In the genomic region with DNA sequence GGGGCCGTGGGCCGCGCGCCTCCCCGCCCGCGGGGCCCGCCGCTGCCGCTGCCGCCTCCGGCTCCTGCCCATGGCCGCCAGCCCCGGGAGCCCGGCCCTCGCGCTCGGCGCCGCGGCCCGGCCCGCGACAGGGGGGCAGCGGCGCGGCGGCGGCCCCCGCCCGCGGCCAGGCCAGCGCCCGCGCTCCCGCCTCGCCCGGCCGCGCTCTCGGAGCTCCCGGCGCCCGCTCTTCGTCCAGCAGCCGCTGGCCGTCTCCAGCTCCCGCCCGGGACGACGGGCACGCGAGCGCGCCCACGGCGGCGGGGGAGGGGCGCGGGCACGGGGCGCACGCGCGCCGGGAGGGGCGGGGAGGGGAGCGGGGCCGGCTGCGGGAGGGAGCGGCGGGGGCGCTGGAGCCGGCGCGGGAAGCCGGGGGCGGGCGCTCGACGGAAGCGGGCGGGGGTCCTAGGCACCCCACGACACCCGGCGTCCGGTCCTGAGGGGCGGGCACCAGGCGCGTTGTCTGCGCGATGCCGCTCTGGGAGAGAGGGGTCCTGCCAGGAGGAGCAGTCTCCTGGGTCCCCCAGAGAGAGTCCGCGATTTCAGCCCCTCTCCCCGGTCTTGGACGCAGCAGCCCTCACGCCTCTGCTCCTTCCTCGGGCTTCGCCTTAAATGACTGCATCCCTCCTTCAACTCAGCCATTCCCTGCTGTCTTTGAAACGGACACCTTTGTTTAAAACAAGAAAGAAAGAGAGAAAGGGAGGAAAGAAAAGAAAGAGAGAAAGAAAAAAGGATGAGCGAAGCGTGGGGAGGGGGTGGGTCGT, we compare ENCODE assay signal across 10 cellular contexts. TPM values are rescaled to one million over a fixed set of nuclear protein-coding genes. Genes with fewer than 3 reads are reported as not detected.
DNase-seq lines count a peak whose midpoint lies in the region; ATAC-seq and TF ChIP-seq lines count a peak whose summit lies in the region.
"Had no signal": no experiment of that assay in that cellular context is flagged by ENCODE, and none has a peak within 500 bp of the region (broad histone marks: within the 10 kb centered on the region; RNA-seq: fewer than 3 reads in every experiment).

No MANE protein-coding gene starts in this region.

- WGBS in HUES64, result under 1% methylated on average over 97 of the region's 104 CpGs
- 0% methylated on average over 1 of the region's 104 CpGs; no CpG with 5 or more reads in 1 of the 2 donors for WGBS in gastroesophageal sphincter (ENCODE audit: low coverage in 1 of 2), 2 donors
- 44% methylated on average over 8 of the region's 104 CpGs for WGBS in smooth muscle cell (ENCODE audit: low lambda C conversion rate)

- H3K27me3 ChIP-seq in HUES64 (ENCODE audit: insufficient read depth, low read length) (peaks cover 39% of the 10 kb centered on the region; the same call in 1 of the 2 replicates), gastroesophageal sphincter (no peaks in the 10 kb centered on the region), smooth muscle cell (ENCODE audit: low read depth) (peaks cover 5% of the 10 kb centered on the region), brain microvascular endothelial cell (replicated peaks) (peaks cover 22% of the 10 kb centered on the region)

- no peak overlapping the region for H3K27ac Mint-ChIP-seq in activated CD8-positive, alpha-beta T cell treated with anti-CD3 and anti-CD28 coated beads for 36 hours
- H3K27ac Mint-ChIP-seq in activated CD8-positive, alpha-beta T cell treated with anti-CD3 and anti-CD28 coated beads, Interleukin-2, amount 10 ng/mL, durations not matched to agents 7 days and 5 days, result no peak overlapping the region
- no peak overlapping the region for H3K27ac Mint-ChIP-seq in activated CD8-positive, alpha-beta memory T cell treated with anti-CD3 and anti-CD28 coated beads, Interleukin-2, amount 10 ng/mL, durations not matched to agents 7 days and 5 days

- H3F3A ChIP-seq in smooth muscle cell (ENCODE audit: low read depth), result no peaks in the 10 kb centered on the region

- intact Hi-C loops in activated CD8-positive, alpha-beta T cell treated with anti-CD3 and anti-CD28 coated beads for 36 hours (cut with micrococcal nuclease), result no loop called here

- H3K4me3 Mint-ChIP-seq in activated CD8-positive, alpha-beta T cell treated with anti-CD3 and anti-CD28 coated beads for 36 hours, result no peak overlapping the region
- no peak overlapping the region for H3K4me3 Mint-ChIP-seq in activated CD8-positive, alpha-beta T cell treated with anti-CD3 and anti-CD28 coated beads, Interleukin-2, amount 10 ng/mL, durations not matched to agents 7 days and 5 days
- H3K4me3 Mint-ChIP-seq in activated CD8-positive, alpha-beta memory T cell treated with anti-CD3 and anti-CD28 coated beads, Interleukin-2, amount 10 ng/mL, durations not matched to agents 7 days and 5 days, result no peak overlapping the region

- no peak for TF ChIP-seq EP300 in gastroesophageal sphincter (IDR thresholded peaks at IDR 0.05)

- peak overlapping the region; percentile 46; the same call in 1 of the 2 replicates for H3K27ac ChIP-seq in HUES64 (ENCODE audit: low read depth, low read length)
- peak overlapping the region in 1 of 4 donors; percentile 37 for H3K27ac ChIP-seq in gastroesophageal sphincter
- H3K27ac ChIP-seq in smooth muscle cell (ENCODE audit: low read depth), result no peak overlapping the region
- H3K27ac ChIP-seq in brain microvascular endothelial cell, result no peak overlapping the region
- H3K27ac ChIP-seq: pancreas had no signal

- H3K79me2 ChIP-seq in smooth muscle cell (ENCODE audit: low read depth), result no peaks in the 10 kb centered on the region

- peaks cover 5% of the 10 kb centered on the region for H3K27me3 Mint-ChIP-seq in activated CD8-positive, alpha-beta T cell treated with anti-CD3 and anti-CD28 coated beads for 36 hours
- H3K27me3 Mint-ChIP-seq in activated CD8-positive, alpha-beta T cell treated with anti-CD3 and anti-CD28 coated beads, Interleukin-2, amount 10 ng/mL, durations not matched to agents 7 days and 5 days (ENCODE audit: low read depth), result peaks cover 31% of the 10 kb centered on the region
- peaks cover 37% of the 10 kb centered on the region for H3K27me3 Mint-ChIP-seq in activated CD8-positive, alpha-beta memory T cell treated with anti-CD3 and anti-CD28 coated beads, Interleukin-2, amount 10 ng/mL, durations not matched to agents 7 days and 5 days

- TF ChIP-seq CTCF in activated CD8-positive, alpha-beta T cell treated with anti-CD3 and anti-CD28 coated beads for 36 hours (IDR thresholded peaks at IDR 0.05), result no peak
- TF ChIP-seq CTCF in gastroesophageal sphincter (IDR thresholded peaks at IDR 0.05), result no peak
- no peak for TF ChIP-seq CTCF in smooth muscle cell (IDR thresholded peaks at IDR 0.05; ENCODE audit: borderline replicate concordance, insufficient read depth, poor library complexity, severe bottlenecking)
- TF ChIP-seq CTCF in brain microvascular endothelial cell (IDR thresholded peaks at IDR 0.05; ENCODE audit: low read depth, low read length, missing control alignments), result no peak

- in situ Hi-C loops in brain microvascular endothelial cell (cut with HindIII; ENCODE audit: low pct_ligation_motif_present, low sequenced_read_pairs), result no loop called here

- H3K9ac ChIP-seq in HUES64 (ENCODE audit: low read depth, low read length), result no peak overlapping the region
- no peak overlapping the region for H3K9ac ChIP-seq in smooth muscle cell (ENCODE audit: low read depth)

- H3K36me3 Mint-ChIP-seq in activated CD8-positive, alpha-beta T cell treated with anti-CD3 and anti-CD28 coated beads for 36 hours (ENCODE audit: low read depth), result no peaks in the 10 kb centered on the region
- no peaks in the 10 kb centered on the region for H3K36me3 Mint-ChIP-seq in activated CD8-positive, alpha-beta T cell treated with anti-CD3 and anti-CD28 coated beads, Interleukin-2, amount 10 ng/mL, durations not matched to agents 7 days and 5 days (ENCODE audit: low read depth)
- H3K36me3 Mint-ChIP-seq in activated CD8-positive, alpha-beta memory T cell treated with anti-CD3 and anti-CD28 coated beads, Interleukin-2, amount 10 ng/mL, durations not matched to agents 7 days and 5 days, result no peaks in the 10 kb centered on the region

- no peak overlapping the region for H3K4me2 ChIP-seq in smooth muscle cell

- POLR2A ChIA-PET in activated CD8-positive, alpha-beta T cell treated with anti-CD3 and anti-CD28 coated beads for 36 hours (lab: Charles Lee), result no interaction called here
- POLR2A ChIA-PET in activated CD8-positive, alpha-beta T cell treated with anti-CD3 and anti-CD28 coated beads, Interleukin-2, amount 10 ng/mL, durations not matched to agents 7 days and 5 days (lab: Charles Lee), result no interaction called here

- CTCF ChIA-PET in activated CD8-positive, alpha-beta T cell treated with anti-CD3 and anti-CD28 coated beads for 36 hours (lab: Charles Lee), result no interaction called here
- CTCF ChIA-PET in activated CD8-positive, alpha-beta T cell treated with anti-CD3 and anti-CD28 coated beads, Interleukin-2, amount 10 ng/mL, durations not matched to agents 7 days and 5 days (lab: Charles Lee), result no interaction called here
- CTCF ChIA-PET in activated CD8-positive, alpha-beta memory T cell treated with anti-CD3 and anti-CD28 coated beads, Interleukin-2, amount 10 ng/mL, durations not matched to agents 7 days and 5 days (lab: Charles Lee), result no interaction called here

- DNase-seq in activated CD8-positive, alpha-beta T cell treated with anti-CD3 and anti-CD28 coated beads for 36 hours, result no peak
- DNase-seq in activated CD8-positive, alpha-beta T cell treated with anti-CD3 and anti-CD28 coated beads, Interleukin-2, amount 10 ng/mL, durations not matched to agents 7 days and 5 days, result no peak
- no peak for DNase-seq in smooth muscle cell (lab: John Stamatoyannopoulos, UW; ENCODE audit: unreplicated experiment)
- DNase-seq in activated CD8-positive, alpha-beta memory T cell treated with anti-CD3 and anti-CD28 coated beads, Interleukin-2, amount 10 ng/mL, durations not matched to agents 7 days and 5 days, result no peak
- DNase-seq in brain microvascular endothelial cell, result no peak
- DNase-seq: hippocampal formation had no signal

- no peaks in the 10 kb centered on the region for H3K9me3 ChIP-seq in HUES64 (ENCODE audit: insufficient read depth, low read depth, low read length)
- H3K9me3 ChIP-seq in gastroesophageal sphincter, result no peaks in the 10 kb centered on the region
- H3K9me3 ChIP-seq in smooth muscle cell (replicated peaks; ENCODE audit: low read depth), result no peaks in the 10 kb centered on the region
- H3K9me3 ChIP-seq: pancreas had no signal

- peak; percentile 31 for ATAC-seq in activated CD8-positive, alpha-beta T cell treated with anti-CD3 and anti-CD28 coated beads for 36 hours
- ATAC-seq in activated CD8-positive, alpha-beta T cell treated with anti-CD3 and anti-CD28 coated beads, Interleukin-2, amount 10 ng/mL, durations not matched to agents 7 days and 5 days, result no peak
- ATAC-seq in gastroesophageal sphincter, result peak; percentile 32
- ATAC-seq in activated CD8-positive, alpha-beta memory T cell treated with anti-CD3 and anti-CD28 coated beads, Interleukin-2, amount 10 ng/mL, durations not matched to agents 7 days and 5 days, result no peak
- no peak for ATAC-seq in GM21515 (IDR thresholded peaks at IDR 0.05; ENCODE audit: unreplicated experiment)

- H3K9me3 Mint-ChIP-seq in activated CD8-positive, alpha-beta T cell treated with anti-CD3 and anti-CD28 coated beads for 36 hours, result no peaks in the 10 kb centered on the region
- no peaks in the 10 kb centered on the region for H3K9me3 Mint-ChIP-seq in activated CD8-positive, alpha-beta T cell treated with anti-CD3 and anti-CD28 coated beads, Interleukin-2, amount 10 ng/mL, durations not matched to agents 7 days and 5 days (ENCODE audit: insufficient read depth)
- no peaks in the 10 kb centered on the region for H3K9me3 Mint-ChIP-seq in activated CD8-positive, alpha-beta memory T cell treated with anti-CD3 and anti-CD28 coated beads, Interleukin-2, amount 10 ng/mL, durations not matched to agents 7 days and 5 days (ENCODE audit: low read depth)

- H3K4me3 ChIP-seq in HUES64 (ENCODE audit: low read length), result peak overlapping the region; percentile 53
- peak overlapping the region; percentile 52 to 60 for H3K4me3 ChIP-seq in gastroesophageal sphincter
- peak overlapping the region; percentile 41 for H3K4me3 ChIP-seq in smooth muscle cell
- no peak overlapping the region for H3K4me3 ChIP-seq in brain microvascular endothelial cell (ENCODE audit: low read depth, low read length)

- TF ChIP-seq POLR2A in gastroesophageal sphincter (IDR thresholded peaks at IDR 0.05), result no peak

- H3K4me1 ChIP-seq in HUES64 (ENCODE audit: insufficient read depth, low read length), result peaks cover 14% of the 10 kb centered on the region
- H3K4me1 ChIP-seq in gastroesophageal sphincter, result peaks cover 0 to 21% (median 0%) of the 10 kb centered on the region in 3 donors
- H3K4me1 ChIP-seq in smooth muscle cell (ENCODE audit: low read depth), result peaks cover 6% of the 10 kb centered on the region
- H3K4me1 ChIP-seq: pancreas had no signal

- H3K36me3 ChIP-seq in HUES64 (ENCODE audit: insufficient read depth, low read length) (no peaks in the 10 kb centered on the region), gastroesophageal sphincter (no peaks in the 10 kb centered on the region), smooth muscle cell (ENCODE audit: low read depth) (no peaks in the 10 kb centered on the region), brain microvascular endothelial cell (replicated peaks) (no peaks in the 10 kb centered on the region)
- H3K36me3 ChIP-seq: pancreas had no signal

- H2AFZ ChIP-seq in smooth muscle cell (ENCODE audit: low read depth), result no peak overlapping the region

- H4K20me1 ChIP-seq in smooth muscle cell (ENCODE audit: low read depth), result no peaks in the 10 kb centered on the region

- H3K4me1 Mint-ChIP-seq in activated CD8-positive, alpha-beta T cell treated with anti-CD3 and anti-CD28 coated beads for 36 hours (ENCODE audit: low read depth), result peaks cover 6% of the 10 kb centered on the region
- H3K4me1 Mint-ChIP-seq in activated CD8-positive, alpha-beta T cell treated with anti-CD3 and anti-CD28 coated beads, Interleukin-2, amount 10 ng/mL, durations not matched to agents 7 days and 5 days (ENCODE audit: low read depth), result peaks cover 2% of the 10 kb centered on the region
- no peaks in the 10 kb centered on the region for H3K4me1 Mint-ChIP-seq in activated CD8-positive, alpha-beta memory T cell treated with anti-CD3 and anti-CD28 coated beads, Interleukin-2, amount 10 ng/mL, durations not matched to agents 7 days and 5 days

RNA-seq across cellular contexts. Expression of a gene that starts 0.5 kb away (rescaled TPM):
- 1 to 10 TPM; 1.4 to 2.6 TPM for total RNA-seq in activated CD8-positive, alpha-beta T cell treated with anti-CD3 and anti-CD28 coated beads for 36 hours
- total RNA-seq in activated CD8-positive, alpha-beta T cell treated with anti-CD3 and anti-CD28 coated beads, Interleukin-2, amount 10 ng/mL, durations not matched to agents 7 days and 5 days, result under 1 TPM; 0.10 to 0.16 TPM
- polyA plus RNA-seq in HUES64 (2013, experiment 1 of 2), result 82.2 TPM
- polyA plus RNA-seq in HUES64 (2013, experiment 2 of 2), result 78.3 TPM
- total RNA-seq in gastroesophageal sphincter (10 to 100 TPM; 10.6 to 48.5 (median 26.4) TPM), smooth muscle cell (2.3 and 3.1 TPM in 2 replicates)
- polyA plus RNA-seq in smooth muscle cell, result 2.3 and 2.9 TPM in 2 replicates
- under 1 TPM; 0.07 to 0.12 TPM for total RNA-seq in activated CD8-positive, alpha-beta memory T cell treated with anti-CD3 and anti-CD28 coated beads, Interleukin-2, amount 10 ng/mL, durations not matched to agents 7 days and 5 days

RNA-seq across cellular contexts. Expression of a gene that starts 36.4 kb away (rescaled TPM):
- total RNA-seq in activated CD8-positive, alpha-beta T cell treated with anti-CD3 and anti-CD28 coated beads for 36 hours, result 100 to 1,000 TPM; 152 to 153 TPM
- total RNA-seq in activated CD8-positive, alpha-beta T cell treated with anti-CD3 and anti-CD28 coated beads, Interleukin-2, amount 10 ng/mL, durations not matched to agents 7 days and 5 days, result 100 to 1,000 TPM; 182 to 190 TPM
- polyA plus RNA-seq in HUES64 (2013, experiment 1 of 2), result 216 TPM
- polyA plus RNA-seq in HUES64 (2013, experiment 2 of 2), result 225 TPM
- total RNA-seq in gastroesophageal sphincter (100 to 1,000 TPM in 2 of 4 donors, 10 to 100 TPM in 2; 75.8 to 126 (median 110) TPM), smooth muscle cell (397 and 443 TPM in 2 replicates)
- polyA plus RNA-seq in smooth muscle cell, result 663 and 677 TPM in 2 replicates
- total RNA-seq in activated CD8-positive, alpha-beta memory T cell treated with anti-CD3 and anti-CD28 coated beads, Interleukin-2, amount 10 ng/mL, durations not matched to agents 7 days and 5 days, result 100 to 1,000 TPM; 190 to 191 TPM

RNA-seq across cellular contexts. Expression of a gene that starts 36.7 kb away (rescaled TPM):
- total RNA-seq in activated CD8-positive, alpha-beta T cell treated with anti-CD3 and anti-CD28 coated beads for 36 hours, result 10 to 100 TPM; 54.3 to 56.9 TPM
- 10 to 100 TPM; 63.2 to 66.9 TPM for total RNA-seq in activated CD8-positive, alpha-beta T cell treated with anti-CD3 and anti-CD28 coated beads, Interleukin-2, amount 10 ng/mL, durations not matched to agents 7 days and 5 days
- polyA plus RNA-seq in HUES64 (2013, experiment 1 of 2), result 41.9 TPM
- 45.8 TPM for polyA plus RNA-seq in HUES64 (2013, experiment 2 of 2)
- total RNA-seq in gastroesophageal sphincter (100 to 1,000 TPM in 1 of 4 donors, 10 to 100 TPM in 3; 55.5 to 104 (median 59.7) TPM), smooth muscle cell (63.3 and 86.0 TPM in 2 replicates)
- 88.9 and 89.7 TPM in 2 replicates for polyA plus RNA-seq in smooth muscle cell
- total RNA-seq in activated CD8-positive, alpha-beta memory T cell treated with anti-CD3 and anti-CD28 coated beads, Interleukin-2, amount 10 ng/mL, durations not matched to agents 7 days and 5 days, result 10 to 100 TPM; 69.4 to 72.0 TPM

RNA-seq across cellular contexts. Expression of a gene that starts 50.0 kb away (rescaled TPM):
- under 1 TPM in 1 of 2 experiments, not detected in 1; 0.09 TPM for total RNA-seq in activated CD8-positive, alpha-beta T cell treated with anti-CD3 and anti-CD28 coated beads for 36 hours
- total RNA-seq in activated CD8-positive, alpha-beta T cell treated with anti-CD3 and anti-CD28 coated beads, Interleukin-2, amount 10 ng/mL, durations not matched to agents 7 days and 5 days, result not detected
- not detected for polyA plus RNA-seq in HUES64 (2013, experiment 1 of 2)
- not detected for polyA plus RNA-seq in HUES64 (2013, experiment 2 of 2)
- total RNA-seq in gastroesophageal sphincter, result 1 to 10 TPM in 3 of 4 donors, not detected in 1; 3.0 to 4.7 (median 4.4) TPM
- total RNA-seq in smooth muscle cell, result not detected in 2 replicates
- polyA plus RNA-seq in smooth muscle cell, result 0.05 and 1.5 TPM in 2 replicates
- total RNA-seq in activated CD8-positive, alpha-beta memory T cell treated with anti-CD3 and anti-CD28 coated beads, Interleukin-2, amount 10 ng/mL, durations not matched to agents 7 days and 5 days, result not detected

RNA-seq across cellular contexts. Expression of a gene that starts 55.1 kb away (rescaled TPM):
- total RNA-seq in activated CD8-positive, alpha-beta T cell treated with anti-CD3 and anti-CD28 coated beads for 36 hours, result 1 to 10 TPM; 2.1 to 2.2 TPM
- 1 to 10 TPM; 7.1 to 7.5 TPM for total RNA-seq in activated CD8-positive, alpha-beta T cell treated with anti-CD3 and anti-CD28 coated beads, Interleukin-2, amount 10 ng/mL, durations not matched to agents 7 days and 5 days
- polyA plus RNA-seq in HUES64 (2013, experiment 1 of 2), result 11.7 TPM
- polyA plus RNA-seq in HUES64 (2013, experiment 2 of 2), result 12.6 TPM
- total RNA-seq in gastroesophageal sphincter (10 to 100 TPM; 16.2 to 53.3 (median 26.7) TPM), smooth muscle cell (27.2 and 38.6 TPM in 2 replicates)
- 61.1 and 68.7 TPM in 2 replicates for polyA plus RNA-seq in smooth muscle cell
- total RNA-seq in activated CD8-positive, alpha-beta memory T cell treated with anti-CD3 and anti-CD28 coated beads, Interleukin-2, amount 10 ng/mL, durations not matched to agents 7 days and 5 days, result 1 to 10 TPM; 3.6 to 4.9 TPM

Comparison
In these comparisons a context has a peak if more than half of its experiments do, and no peak if none do; other contexts are left out.
1. ATAC-seq: peak in activated CD8-positive, alpha-beta T cell treated with anti-CD3 and anti-CD28 coated beads for 36 hours (single experiment) and gastroesophageal sphincter (single experiment); none in activated CD8-positive, alpha-beta T cell treated with anti-CD3 and anti-CD28 coated beads, Interleukin-2, amount 10 ng/mL, durations not matched to agents 7 days and 5 days (single experiment), activated CD8-positive, alpha-beta memory T cell treated with anti-CD3 and anti-CD28 coated beads, Interleukin-2, amount 10 ng/mL, durations not matched to agents 7 days and 5 days (single experiment) and GM21515 (single experiment).